12 cellular contexts compared by ENCODE assay signal in the genomic region with DNA sequence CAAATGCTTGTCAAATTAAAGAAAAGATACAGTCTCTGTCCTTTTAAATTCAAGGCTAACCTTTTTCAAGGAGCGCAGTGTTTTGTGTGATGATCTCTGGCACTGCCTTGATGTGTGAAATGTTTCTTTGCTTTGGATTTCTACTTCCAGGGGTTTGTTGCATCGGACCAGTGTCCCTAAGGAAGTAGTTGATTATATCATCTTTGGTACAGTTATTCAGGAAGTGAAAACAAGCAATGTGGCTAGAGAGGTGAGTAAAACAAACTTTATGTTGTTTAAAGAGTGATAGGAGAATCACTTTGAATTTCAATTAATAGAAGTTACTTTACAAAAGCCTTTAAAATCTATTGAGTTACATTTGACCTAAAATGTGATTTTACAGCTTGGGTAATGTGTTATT. TPM values are rescaled to one million over a fixed set of nuclear protein-coding genes. Genes with fewer than 3 reads are reported as not detected.
DNase-seq lines count a peak whose midpoint lies in the region; ATAC-seq, FAIRE-seq and TF ChIP-seq lines count a peak whose summit lies in the region.
"Had no signal": no experiment of that assay in that cellular context is flagged by ENCODE, and none has a peak within 500 bp of the region (broad histone marks: within the 10 kb centered on the region; RNA-seq: fewer than 3 reads in every experiment).

No MANE protein-coding gene starts in this region.

- H3K27me3 ChIP-seq in RWPE2 (ENCODE audit: insufficient read depth, poor library complexity, severe bottlenecking) = no peaks in the 10 kb centered on the region
- H3K27me3 ChIP-seq in sigmoid colon = no peaks in the 10 kb centered on the region
- H3K27me3 ChIP-seq in brain microvascular endothelial cell (replicated peaks) = no peaks in the 10 kb centered on the region

- in situ Hi-C loops in brain microvascular endothelial cell (cut with HindIII; ENCODE audit: low pct_ligation_motif_present, low sequenced_read_pairs) = no loop called here

- no peaks in the 10 kb centered on the region for H3K27me3 Mint-ChIP-seq in CD14-positive monocyte (ENCODE audit: low read depth in 3 of 3)
- no peaks in the 10 kb centered on the region for H3K27me3 Mint-ChIP-seq in T-helper 2 cell treated with Interferon-gamma antibody and Interleukin-4, amounts not matched to agents 5 μg/mL and 100 μg/mL, for 36 hours (ENCODE audit: low read depth)

- no peak for TF ChIP-seq POLR2A in sigmoid colon (IDR thresholded peaks at IDR 0.05)

- peak overlapping the region in 6 of 7 donors; percentile 51 to 86 (median 66) for H3K27ac Mint-ChIP-seq in CD14-positive monocyte
- H3K27ac Mint-ChIP-seq in T-helper 2 cell treated with Interferon-gamma antibody and Interleukin-4, amounts not matched to agents 5 μg/mL and 100 μg/mL, for 36 hours = no peak overlapping the region

- peaks cover 55% of the 10 kb centered on the region for H3K4me1 Mint-ChIP-seq in CD14-positive monocyte
- H3K4me1 Mint-ChIP-seq in T-helper 2 cell treated with Interferon-gamma antibody and Interleukin-4, amounts not matched to agents 5 μg/mL and 100 μg/mL, for 36 hours (ENCODE audit: low read depth) = peaks cover 15% of the 10 kb centered on the region

- no peaks in the 10 kb centered on the region for H3K9me3 ChIP-seq in RWPE2 (ENCODE audit: severe bottlenecking)
- H3K9me3 ChIP-seq in sigmoid colon = no peaks in the 10 kb centered on the region

- DNase-seq in CD14-positive monocyte (ENCODE audit: low spot score) = no peak
- DNase-seq in RWPE2 (ENCODE audit: low spot score) = no peak
- DNase-seq in fibroblast of peridontal ligament (ENCODE audit: extremely low read depth) = peak; percentile 49
- no peak for DNase-seq in sigmoid colon
- no peak for DNase-seq in T-helper 2 cell treated with Interferon-gamma antibody and Interleukin-4, amounts not matched to agents 5 μg/mL and 100 μg/mL, for 36 hours (ENCODE audit: low spot score)
- DNase-seq in brain microvascular endothelial cell = no peak
- no peak for DNase-seq in D721Med (ENCODE audit: insufficient read length, low spot score)
- DNase-seq: activated CD4-positive, alpha-beta T cell treated with anti-CD3 and anti-CD28 coated beads, Interleukin-2, amount 50 U/mL, for 1 hour; activated naive CD4-positive, alpha-beta T cell treated with Interleukin-2 at 50 U/mL for 16 hours; NCI-H524; stimulated activated CD4-positive, alpha-beta T cell treated with anti-CD3 and anti-CD28 coated beads, Interleukin-15, amount 100 ng/mL, for 24 hours had no signal

- no peak for TF ChIP-seq EP300 in sigmoid colon (IDR thresholded peaks at IDR 0.05)

- FAIRE-seq in D721Med (lab: Jason Lieb, UNC) = no peak

- H3K36me3 ChIP-seq in RWPE2 (ENCODE audit: low read depth) (peaks cover 47% of the 10 kb centered on the region), sigmoid colon (peaks cover 0 to 56% (median 7%) of the 10 kb centered on the region in 4 donors), brain microvascular endothelial cell (replicated peaks) (peaks cover 13% of the 10 kb centered on the region)

- no peaks in the 10 kb centered on the region for H3K9me3 Mint-ChIP-seq in CD14-positive monocyte
- no peaks in the 10 kb centered on the region for H3K9me3 Mint-ChIP-seq in T-helper 2 cell treated with Interferon-gamma antibody and Interleukin-4, amounts not matched to agents 5 μg/mL and 100 μg/mL, for 36 hours

- intact Hi-C loops in CD14-positive monocyte (cut with micrococcal nuclease) = no loop called here
- intact Hi-C loops in sigmoid colon (cut with DNase I) = no loop called here

- 71 to 75% methylated on average over 2 of the region's 2 CpGs for WGBS in sigmoid colon, 2 donors

- ATAC-seq in RWPE2 (ENCODE audit: low read depth) = no peak
- no peak for ATAC-seq in HG03460 (IDR thresholded peaks at IDR 0.05; ENCODE audit: unreplicated experiment)

- H3K36me3 Mint-ChIP-seq in CD14-positive monocyte = peaks cover 32 to 43% of the 10 kb centered on the region in 2 donors
- H3K36me3 Mint-ChIP-seq in T-helper 2 cell treated with Interferon-gamma antibody and Interleukin-4, amounts not matched to agents 5 μg/mL and 100 μg/mL, for 36 hours (ENCODE audit: low read depth) = peaks cover 7% of the 10 kb centered on the region

- H3K4me3 Mint-ChIP-seq in CD14-positive monocyte = no peak overlapping the region
- no peak overlapping the region for H3K4me3 Mint-ChIP-seq in T-helper 2 cell treated with Interferon-gamma antibody and Interleukin-4, amounts not matched to agents 5 μg/mL and 100 μg/mL, for 36 hours

- H3K27ac ChIP-seq in RWPE2 (ENCODE audit: poor library complexity, severe bottlenecking) = peak overlapping the region; percentile 93
- peak overlapping the region in 3 of 4 donors; percentile 46 to 87 (median 67) for H3K27ac ChIP-seq in sigmoid colon
- no peak overlapping the region for H3K27ac ChIP-seq in brain microvascular endothelial cell

- TF ChIP-seq CTCF in CD14-positive monocyte (IDR thresholded peaks at IDR 0.05) = no peak
- TF ChIP-seq CTCF in RWPE2 (IDR thresholded peaks at IDR 0.05; ENCODE audit: poor library complexity, severe bottlenecking) = no peak
- TF ChIP-seq CTCF in sigmoid colon (IDR thresholded peaks at IDR 0.05) = no peak
- TF ChIP-seq CTCF in brain microvascular endothelial cell (IDR thresholded peaks at IDR 0.05; ENCODE audit: low read depth, low read length, missing control alignments) = no peak
- TF ChIP-seq CTCF in D721Med (IDR thresholded peaks at IDR 0.05; ENCODE audit: insufficient read depth, missing control alignments) = no peak

- H3K4me1 ChIP-seq in RWPE2 (ENCODE audit: insufficient read depth, poor library complexity, severe bottlenecking) (peaks cover 44% of the 10 kb centered on the region), sigmoid colon (peaks cover 0 to 21% (median 13%) of the 10 kb centered on the region in 4 donors)

- no peak overlapping the region for H3K4me3 ChIP-seq in RWPE2 (ENCODE audit: severe bottlenecking)
- H3K4me3 ChIP-seq in sigmoid colon = no peak overlapping the region
- no peak overlapping the region for H3K4me3 ChIP-seq in brain microvascular endothelial cell (ENCODE audit: low read depth, low read length)

RNA-seq across cellular contexts. Expression of a gene that starts 28.8 kb away (rescaled TPM):
- polyA plus RNA-seq in CD14-positive monocyte = 100 to 1,000 TPM; 186 to 200 TPM
- total RNA-seq in sigmoid colon = 100 to 1,000 TPM in 3 of 4 donors, 10 to 100 TPM in 1; 82.8 to 147 (median 119) TPM
- 100 to 1,000 TPM in 2 of 3 donors, 10 to 100 TPM in 1; 93.3 to 212 (median 120) TPM for polyA plus RNA-seq in sigmoid colon

RNA-seq across cellular contexts. Expression of a gene that starts 29.1 kb away (rescaled TPM):
- polyA plus RNA-seq in CD14-positive monocyte (100 to 1,000 TPM; 155 to 187 TPM), sigmoid colon (100 to 1,000 TPM in 2 of 3 donors, 10 to 100 TPM in 1; 96.7 to 148 (median 126) TPM)
- total RNA-seq in sigmoid colon = 100 to 1,000 TPM; 110 to 137 (median 118) TPM
